Comparison of ENCODE assay signal across 6 cellular contexts in the genomic region with DNA sequence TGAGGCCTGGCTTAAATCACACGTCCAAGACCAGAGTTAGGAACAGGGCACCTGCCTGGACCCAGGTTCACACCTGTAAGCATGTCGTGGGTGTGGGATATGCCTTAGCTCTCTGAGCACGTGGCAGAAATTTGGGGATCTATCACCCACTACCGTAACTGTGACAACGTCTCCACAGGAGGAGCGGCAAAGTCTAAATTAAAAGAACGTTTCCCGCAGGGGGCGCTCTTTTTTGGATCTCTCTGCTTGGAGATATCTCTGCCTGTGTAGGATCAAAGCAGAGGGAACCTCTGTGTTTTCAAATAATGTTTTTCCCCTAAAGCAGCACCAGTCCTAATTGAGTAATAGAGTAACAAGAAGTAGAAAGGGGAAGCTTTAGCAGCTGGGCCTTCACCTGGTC. TPM values are rescaled to one million over a fixed set of nuclear protein-coding genes. Genes with fewer than 3 reads are reported as not detected.
"Had no signal": no experiment of that assay in that cellular context is flagged by ENCODE, and none has a peak within 500 bp of the region (broad histone marks: within the 10 kb centered on the region; RNA-seq: fewer than 3 reads in every experiment).

No MANE protein-coding gene starts in this region.

RNA-seq across cellular contexts. Expression of a gene that starts 43.0 kb away (rescaled TPM):
- total RNA-seq: dermis blood vessel endothelial cell, glomerular endothelial cell, left ventricle myocardium superior, lung microvascular endothelial cell, mononuclear cell had no signal
- polyA plus RNA-seq: keratinocyte had no signal
